In the genomic region with DNA sequence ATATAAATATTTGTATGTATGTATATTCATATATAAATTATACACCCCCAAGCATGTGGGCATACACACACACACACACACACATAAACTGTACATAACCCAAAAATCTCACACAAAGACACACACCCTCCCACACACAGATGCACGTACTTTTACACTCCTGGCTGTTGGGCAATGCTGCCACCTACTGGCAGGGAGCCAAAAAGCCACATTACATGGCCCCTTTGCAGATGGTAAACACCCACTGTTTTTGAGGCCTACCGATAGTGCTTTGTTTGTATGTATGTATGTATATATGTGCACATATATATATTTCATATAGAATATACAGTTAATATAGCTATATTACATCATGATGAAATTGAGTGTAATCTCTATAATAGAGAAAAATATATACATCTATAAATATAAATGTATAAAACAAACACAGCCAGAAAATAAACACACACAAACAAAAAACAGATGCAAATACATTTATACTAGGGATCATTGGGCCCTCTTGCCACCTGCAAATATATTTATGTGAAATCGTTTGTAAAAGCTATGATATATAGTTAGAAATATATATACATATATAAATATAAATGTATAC, we compare ENCODE assay signal across 9 cellular contexts.
A peak's percentile ranks its signal among the peaks of the same experiment; 100 is the strongest.
DNase-seq lines count a peak whose midpoint lies in the region; ATAC-seq and TF ChIP-seq lines count a peak whose summit lies in the region.
"Had no signal": no experiment of that assay in that cellular context is flagged by ENCODE, and none has a peak within 500 bp of the region (broad histone marks: within the 10 kb centered on the region; RNA-seq: fewer than 3 reads in every experiment).

No MANE protein-coding gene starts in this region.

- H3K9me3 Mint-ChIP-seq in Caco-2 (ENCODE audit: unreplicated experiment) (no peaks in the 10 kb centered on the region), naive B cell (no peaks in the 10 kb centered on the region)
- no peaks in the 10 kb centered on the region for H3K9me3 Mint-ChIP-seq in activated CD8-positive, alpha-beta memory T cell treated with anti-CD3 and anti-CD28 coated beads, Interleukin-2, amount 10 ng/mL, durations not matched to agents 7 days and 5 days (ENCODE audit: low read depth)
- H3K9me3 Mint-ChIP-seq: activated naive CD4-positive, alpha-beta T cell treated with anti-CD3 and anti-CD28 coated beads, Interleukin-2, amount 50 U/mL, for 24 hours had no signal

- no TSS peak for BruUV-seq in Caco-2 (replicated peaks; lab: Mats Ljungman, UMichigan)

- H3K27ac Mint-ChIP-seq in Caco-2 (ENCODE audit: unreplicated experiment) (no peak overlapping the region), naive B cell (no peak overlapping the region)
- no peak overlapping the region for H3K27ac Mint-ChIP-seq in activated CD8-positive, alpha-beta memory T cell treated with anti-CD3 and anti-CD28 coated beads, Interleukin-2, amount 10 ng/mL, durations not matched to agents 7 days and 5 days
- H3K27ac Mint-ChIP-seq: activated naive CD4-positive, alpha-beta T cell treated with anti-CD3 and anti-CD28 coated beads, Interleukin-2, amount 50 U/mL, for 24 hours had no signal

- no peaks in the 10 kb centered on the region for H3K36me3 Mint-ChIP-seq in Caco-2 (ENCODE audit: insufficient read depth, unreplicated experiment)
- no peaks in the 10 kb centered on the region for H3K36me3 Mint-ChIP-seq in activated CD8-positive, alpha-beta memory T cell treated with anti-CD3 and anti-CD28 coated beads, Interleukin-2, amount 10 ng/mL, durations not matched to agents 7 days and 5 days
- no peaks in the 10 kb centered on the region for H3K36me3 Mint-ChIP-seq in naive B cell
- H3K36me3 Mint-ChIP-seq: activated naive CD4-positive, alpha-beta T cell treated with anti-CD3 and anti-CD28 coated beads, Interleukin-2, amount 50 U/mL, for 24 hours had no signal

- POLR2A ChIA-PET in Caco-2 (lab: Charles Lee) = no interaction called here

- H3K4me3 ChIP-seq in Caco-2 (ENCODE audit: low read depth, low read length) (no peak overlapping the region), epithelial cell of esophagus (ENCODE audit: low read length) (no peak overlapping the region)

- H3K4me1 Mint-ChIP-seq in Caco-2 (ENCODE audit: low read depth, unreplicated experiment) (no peaks in the 10 kb centered on the region), naive B cell (peaks cover 4 to 9% (median 8%) of the 10 kb centered on the region in 3 donors)
- peaks cover 4% of the 10 kb centered on the region for H3K4me1 Mint-ChIP-seq in activated CD8-positive, alpha-beta memory T cell treated with anti-CD3 and anti-CD28 coated beads, Interleukin-2, amount 10 ng/mL, durations not matched to agents 7 days and 5 days
- H3K4me1 Mint-ChIP-seq: activated naive CD4-positive, alpha-beta T cell treated with anti-CD3 and anti-CD28 coated beads, Interleukin-2, amount 50 U/mL, for 24 hours had no signal

- no peaks in the 10 kb centered on the region for H3K36me3 ChIP-seq in Caco-2 (ENCODE audit: control insufficient read depth, insufficient read depth, low read length)

- H3K27me3 Mint-ChIP-seq in Caco-2 (ENCODE audit: insufficient read depth, unreplicated experiment) (peaks cover 3% of the 10 kb centered on the region), naive B cell (no peaks in the 10 kb centered on the region)
- no peaks in the 10 kb centered on the region for H3K27me3 Mint-ChIP-seq in activated CD8-positive, alpha-beta memory T cell treated with anti-CD3 and anti-CD28 coated beads, Interleukin-2, amount 10 ng/mL, durations not matched to agents 7 days and 5 days
- H3K27me3 Mint-ChIP-seq: activated naive CD4-positive, alpha-beta T cell treated with anti-CD3 and anti-CD28 coated beads, Interleukin-2, amount 50 U/mL, for 24 hours had no signal

- intact Hi-C loops in Caco-2 (cut with micrococcal nuclease; ENCODE audit: unreplicated experiment) = loop anchor here (1.0 to 5.0 kb wide), 5 partner anchors 41 to 1025 kb away; a partner anchor contains a TSS

- ATAC-seq in GM19463 (IDR thresholded peaks at IDR 0.05; ENCODE audit: unreplicated experiment) (peak; percentile 97), HG03565 (IDR thresholded peaks at IDR 0.05; ENCODE audit: unreplicated experiment) (peak; percentile 88), naive B cell (ENCODE audit: low read depth in 2 of 2) (peak; percentile 98 to 99)
- peak; percentile 95 for ATAC-seq in activated CD8-positive, alpha-beta memory T cell treated with anti-CD3 and anti-CD28 coated beads, Interleukin-2, amount 10 ng/mL, durations not matched to agents 7 days and 5 days

- no peak overlapping the region for H3K4me3 Mint-ChIP-seq in Caco-2 (ENCODE audit: unreplicated experiment)
- no peak overlapping the region for H3K4me3 Mint-ChIP-seq in activated CD8-positive, alpha-beta memory T cell treated with anti-CD3 and anti-CD28 coated beads, Interleukin-2, amount 10 ng/mL, durations not matched to agents 7 days and 5 days
- no peak overlapping the region for H3K4me3 Mint-ChIP-seq in naive B cell
- H3K4me3 Mint-ChIP-seq: activated naive CD4-positive, alpha-beta T cell treated with anti-CD3 and anti-CD28 coated beads, Interleukin-2, amount 50 U/mL, for 24 hours had no signal

- TF ChIP-seq CTCF in Caco-2 (IDR thresholded peaks at IDR 0.05; ENCODE audit: insufficient read depth in 1 of 2, low read depth in 1 of 2, low read length in 1 of 2, severe bottlenecking in 1 of 2, unreplicated experiment in 1 of 2) = peak; percentile 98 to 99
- TF ChIP-seq CTCF in epithelial cell of esophagus (IDR thresholded peaks at IDR 0.05; ENCODE audit: insufficient read depth, low read depth, low read length, missing control alignments) = peak; percentile 99

- peak; percentile 81 to 89 for DNase-seq in Caco-2
- DNase-seq in NOMO-1 (lab: John Stamatoyannopoulos, UW; ENCODE audit: unreplicated experiment in 2 of 2) = peak; percentile 70 to 73
- DNase-seq in activated CD8-positive, alpha-beta memory T cell treated with anti-CD3 and anti-CD28 coated beads, Interleukin-2, amount 10 ng/mL, durations not matched to agents 7 days and 5 days = peak; percentile 87
- peak; percentile 84 for DNase-seq in epithelial cell of esophagus (ENCODE audit: low read depth)
- DNase-seq in naive B cell = peak; percentile 75
- DNase-seq in stimulated activated CD8-positive, alpha-beta memory T cell treated with anti-CD3 and anti-CD28 coated beads, Interleukin-7, amount 100 ng/mL, for 4 hours (ENCODE audit: low read depth in 2 of 2) = peak; percentile 62 to 76

- CTCF ChIA-PET in Caco-2 (lab: Charles Lee) = no interaction called here
- CTCF ChIA-PET in activated CD8-positive, alpha-beta memory T cell treated with anti-CD3 and anti-CD28 coated beads, Interleukin-2, amount 10 ng/mL, durations not matched to agents 7 days and 5 days (lab: Charles Lee) = interaction anchor here (0.7 to 1.7 kb wide), 9 partner anchors 9 to 207 kb away, joined by 3 to 9 read pairs (median 3); a partner anchor contains a TSS

- H3K27me3 ChIP-seq in Caco-2 (replicated peaks; ENCODE audit: control insufficient read depth, insufficient read depth, low read length) = no peaks in the 10 kb centered on the region

- no peaks in the 10 kb centered on the region for H3K4me1 ChIP-seq in Caco-2

- no peaks in the 10 kb centered on the region for H3K9me3 ChIP-seq in Caco-2
